ENCODE assay signal across 9 cellular contexts in genomic region chr7:90596745-90597526, GRCh38. TPM values are rescaled to one million over a fixed set of nuclear protein-coding genes. Genes with fewer than 3 reads are reported as not detected.
DNase-seq lines count a peak whose midpoint lies in the region; ATAC-seq, FAIRE-seq and TF ChIP-seq lines count a peak whose summit lies in the region.
"Had no signal": no experiment of that assay in that cellular context is flagged by ENCODE, and none has a peak within 500 bp of the region (broad histone marks: within the 10 kb centered on the region; RNA-seq: fewer than 3 reads in every experiment).

No MANE protein-coding gene starts in this region.

- H3K36me3 ChIP-seq in gastrocnemius medialis = no peaks in the 10 kb centered on the region

- H3K4me3 ChIP-seq in right cardiac atrium (ENCODE audit: low read length) = peak overlapping the region; percentile 92
- peak overlapping the region; percentile 72 to 92 (median 78) for H3K4me3 ChIP-seq in gastrocnemius medialis

- peaks cover 44% of the 10 kb centered on the region for H3K27me3 Mint-ChIP-seq in activated naive CD8-positive, alpha-beta T cell

- peaks cover 16% of the 10 kb centered on the region for H3K4me1 Mint-ChIP-seq in activated naive CD8-positive, alpha-beta T cell (ENCODE audit: low read depth)

- ATAC-seq in GM21423 (IDR thresholded peaks at IDR 0.05; ENCODE audit: unreplicated experiment) (peak; percentile 30), right cardiac atrium (peak; percentile 29 to 39), gastrocnemius medialis (peak; percentile 12 to 38)

- H3K27me3 ChIP-seq in right cardiac atrium (ENCODE audit: control insufficient read depth, insufficient read depth) (no peaks in the 10 kb centered on the region), gastrocnemius medialis (no peaks in the 10 kb centered on the region)

- in situ Hi-C loops in gastrocnemius medialis (cut with MboI; ENCODE audit: low sequenced_read_pairs in 4 of 4) = no loop called here

- TF ChIP-seq POLR2A in gastrocnemius medialis (IDR thresholded peaks at IDR 0.05) = peak in 1 of 2 donors; percentile 20

- H3K27ac ChIP-seq in right cardiac atrium (ENCODE audit: low read length) (peak overlapping the region; percentile 82), gastrocnemius medialis (peak overlapping the region; percentile 66 to 86 (median 76))

- intact Hi-C loops in right cardiac atrium (cut with DNase I) = no loop called here
- intact Hi-C loops in gastrocnemius medialis (cut with DNase I; ENCODE audit: low total_unique reads) = loop anchor here (2.0 to 5.0 kb wide), 2 partner anchors 44 to 140 kb away; no protein-coding TSS in a partner anchor

- no peaks in the 10 kb centered on the region for H3K9me3 Mint-ChIP-seq in activated naive CD8-positive, alpha-beta T cell (ENCODE audit: low read depth)

- H3K36me3 Mint-ChIP-seq in activated naive CD8-positive, alpha-beta T cell = no peaks in the 10 kb centered on the region

- H3K4me1 ChIP-seq in right cardiac atrium (ENCODE audit: control insufficient read depth, insufficient read depth, low read length) = peaks cover 2% of the 10 kb centered on the region
- peaks cover 10 to 44% of the 10 kb centered on the region in 2 donors for H3K4me1 ChIP-seq in gastrocnemius medialis

- peak overlapping the region; percentile 81 for H3K4me3 Mint-ChIP-seq in activated naive CD8-positive, alpha-beta T cell

- WGBS in right cardiac atrium = under 1% methylated on average over 41 of the region's 41 CpGs

- H3K27ac Mint-ChIP-seq in activated naive CD8-positive, alpha-beta T cell = no peak overlapping the region

- TF ChIP-seq CTCF in gastrocnemius medialis (IDR thresholded peaks at IDR 0.05 in 4 of 5, conservative IDR thresholded peaks at IDR 0.05 in 1 of 5) = no peak

- DNase-seq in DMS 273 (lab: John Stamatoyannopoulos, UW; ENCODE audit: unreplicated experiment) (peak; percentile 68), DMS 273 treated with DMSO at 0.1 percent for 48 hours (lab: John Stamatoyannopoulos, UW) (no peak), HTR-8/SVneo (ENCODE audit: insufficient read length, low spot score) (peak; percentile 15), right cardiac atrium (no peak), gastrocnemius medialis (no peak)
- no peak for DNase-seq in central memory CD4-positive, alpha-beta T cell

- H3K9me3 ChIP-seq in right cardiac atrium (ENCODE audit: control insufficient read depth, low read length) (no peaks in the 10 kb centered on the region), gastrocnemius medialis (no peaks in the 10 kb centered on the region)

- FAIRE-seq in HTR-8/SVneo (lab: Jason Lieb, UNC) = no peak
- FAIRE-seq: A204.1 had no signal

RNA-seq across cellular contexts. Expression of gene CDK14, which starts 0.8 kb away (rescaled TPM):
- total RNA-seq in right cardiac atrium (10 to 100 TPM; 55.4 to 93.1 (median 60.9) TPM), gastrocnemius medialis (1 to 10 TPM; 3.9 to 8.6 (median 7.3) TPM)
- 10.7 TPM for polyA plus RNA-seq in right cardiac atrium

Comparison
In these comparisons a context has a peak if more than half of its experiments do, and no peak if none do; other contexts are left out.
1. DNase-seq: peak in DMS 273 (single experiment) and HTR-8/SVneo (single experiment); none in DMS 273 treated with DMSO at 0.1 percent for 48 hours (single experiment), right cardiac atrium (0 of 3), gastrocnemius medialis (0 of 2) and central memory CD4-positive, alpha-beta T cell (single experiment).
2. RNA of gene CDK14, which starts 0.8 kb away (total RNA-seq): 55.4 to 93.1 TPM in right cardiac atrium; 3.9 to 8.6 TPM in gastrocnemius medialis; every median in the first group is over 4 times any median in the second.
3. Peak in every context shown above with its lines, with median percentiles within 50 percentile points of each other: ATAC-seq.